In genomic region chr5:14189680-14190079, GRCh38 we compare ENCODE assay signal across 1 cellular context.
TF ChIP-seq lines count a peak whose summit lies in the region.

No MANE protein-coding gene starts in this region.

TF ChIP-seq in endothelial cell of umbilical vein, 7 proteins besides CTCF, POLR2A, EP300 and RAD21 (continued from another document):
- TF ChIP-seq MAX (IDR thresholded peaks at IDR 0.05; ENCODE audit: insufficient read depth, insufficient read length), result no peak
- no peak for TF ChIP-seq EZH2 (IDR thresholded peaks at IDR 0.05; ENCODE audit: borderline replicate concordance, low read depth, low read length, severe bottlenecking)
- no peak for TF ChIP-seq GATA2 (IDR thresholded peaks at IDR 0.05; ENCODE audit: insufficient read depth, insufficient read length, low read depth, low read length)
- no peak for TF ChIP-seq POLR2AphosphoS5 (IDR thresholded peaks at IDR 0.05; ENCODE audit: insufficient read depth, low read depth, low read length)
- no peak for TF ChIP-seq MYC (IDR thresholded peaks at IDR 0.05; ENCODE audit: low read depth, low read length)
